ENCODE assay signal across 8 cellular contexts in genomic region chr6:112253842-112254816, GRCh38. TPM values are rescaled to one million over a fixed set of nuclear protein-coding genes. Genes with fewer than 3 reads are reported as not detected.
A peak's percentile ranks its signal among the peaks of the same experiment; 100 is the strongest.
DNase-seq lines count a peak whose midpoint lies in the region; ATAC-seq and TF ChIP-seq lines count a peak whose summit lies in the region.

TSS of gene LAMA4 (minus strand) at chr6:112254567. CDS start at chr6:112254150, 417 bp downstream.

- H3K36me3 Mint-ChIP-seq in activated CD4-positive, alpha-beta T cell treated with anti-CD3 and anti-CD28 coated beads, Interleukin-2, amount 10 ng/mL, durations not matched to agents 7 days and 5 days (ENCODE audit: low read depth), result no peaks in the 10 kb centered on the region
- peaks cover 21% of the 10 kb centered on the region for H3K36me3 Mint-ChIP-seq in brain

- H3K4me3 ChIP-seq in iPS DF 6.9 (ENCODE audit: low read length), result peak within 1 kb of the TSS; percentile 45; the same call in 1 of the 2 replicates
- H3K4me3 ChIP-seq in rectal smooth muscle tissue (ENCODE audit: low read length), result peak within 1 kb of the TSS; percentile 88

- ATAC-seq in HG02571 (IDR thresholded peaks at IDR 0.05; ENCODE audit: unreplicated experiment), result no peak

- no peak within 1 kb of the TSS for H3K27ac Mint-ChIP-seq in activated CD4-positive, alpha-beta T cell treated with anti-CD3 and anti-CD28 coated beads, Interleukin-2, amount 10 ng/mL, durations not matched to agents 7 days and 5 days
- peak within 1 kb of the TSS; percentile 47 to 97 (median 95) for H3K27ac Mint-ChIP-seq in brain

- peak within 1 kb of the TSS; percentile 87 for H3K9ac ChIP-seq in rectal smooth muscle tissue (ENCODE audit: low read length)

- peak; percentile 9 for DNase-seq in activated CD4-positive, alpha-beta T cell treated with anti-CD3 and anti-CD28 coated beads, Interleukin-2, amount 10 ng/mL, durations not matched to agents 7 days and 5 days
- no peak for DNase-seq in activated CD4-positive, alpha-beta T cell treated with anti-CD3 and anti-CD28 coated beads, Interleukin-2, amount 50 U/mL, for 4 hours
- DNase-seq in NCI-H526 (lab: John Stamatoyannopoulos, UW) (peak; percentile 42 to 77), iPS DF 6.9 (ENCODE audit: low read depth, low spot score) (no peak), putamen (ENCODE audit: low spot score) (no peak)

- peaks cover 51% of the 10 kb centered on the region for H3K27me3 Mint-ChIP-seq in activated CD4-positive, alpha-beta T cell treated with anti-CD3 and anti-CD28 coated beads, Interleukin-2, amount 10 ng/mL, durations not matched to agents 7 days and 5 days
- H3K27me3 Mint-ChIP-seq in brain, result peaks cover 19% of the 10 kb centered on the region

- H3K9me3 ChIP-seq in iPS DF 6.9 (ENCODE audit: control insufficient read depth, insufficient read depth, low read length), result no peaks in the 10 kb centered on the region

- POLR2A ChIA-PET in activated CD4-positive, alpha-beta T cell treated with anti-CD3 and anti-CD28 coated beads, Interleukin-2, amount 10 ng/mL, durations not matched to agents 7 days and 5 days (lab: Charles Lee), result no interaction called here

- H3K4me3 Mint-ChIP-seq in activated CD4-positive, alpha-beta T cell treated with anti-CD3 and anti-CD28 coated beads, Interleukin-2, amount 10 ng/mL, durations not matched to agents 7 days and 5 days, result peak within 1 kb of the TSS; percentile 49
- peak within 1 kb of the TSS; percentile 84 to 97 (median 89) for H3K4me3 Mint-ChIP-seq in brain

- H3K4me1 ChIP-seq in iPS DF 6.9 (ENCODE audit: control insufficient read depth, insufficient read depth, low read length) (0 out of 2 replicates have a peak, but pooled peaks cover 1% of the 10 kb centered on the region), rectal smooth muscle tissue (ENCODE audit: control insufficient read depth, insufficient read depth, low read length) (peaks cover 15% of the 10 kb centered on the region)

- H3K27ac ChIP-seq in iPS DF 6.9 (ENCODE audit: low read length), result no peak within 1 kb of the TSS
- peak within 1 kb of the TSS; percentile 89 for H3K27ac ChIP-seq in rectal smooth muscle tissue (ENCODE audit: low read depth, low read length)

- no peaks in the 10 kb centered on the region for H3K36me3 ChIP-seq in iPS DF 6.9 (ENCODE audit: control insufficient read depth, insufficient read depth, low read length)
- no peaks in the 10 kb centered on the region for H3K36me3 ChIP-seq in rectal smooth muscle tissue (ENCODE audit: control insufficient read depth, insufficient read depth, low read length)

- H3K27me3 ChIP-seq in iPS DF 6.9 (ENCODE audit: control insufficient read depth, insufficient read depth, low read length), result peaks cover 3% of the 10 kb centered on the region; the same call in 1 of the 2 replicates
- no peaks in the 10 kb centered on the region for H3K27me3 ChIP-seq in rectal smooth muscle tissue (ENCODE audit: control insufficient read depth, insufficient read depth, low read length)

- no peak for TF ChIP-seq CTCF in brain (conservative IDR thresholded peaks at IDR 0.05)

- H3K9me3 Mint-ChIP-seq in activated CD4-positive, alpha-beta T cell treated with anti-CD3 and anti-CD28 coated beads, Interleukin-2, amount 10 ng/mL, durations not matched to agents 7 days and 5 days, result no peaks in the 10 kb centered on the region
- peaks cover 0 to 5% (median 0%) of the 10 kb centered on the region in 5 experiments for H3K9me3 Mint-ChIP-seq in brain

- CTCF ChIA-PET in activated CD4-positive, alpha-beta T cell treated with anti-CD3 and anti-CD28 coated beads, Interleukin-2, amount 10 ng/mL, durations not matched to agents 7 days and 5 days (lab: Charles Lee), result interaction anchor here (0.9 to 1.5 kb wide), 3 partner anchors 8 to 16 kb away, joined by 3 read pairs; no protein-coding TSS in a partner anchor

- WGBS in iPS DF 6.9 (ENCODE audit: insufficient coverage, insufficient read length), result no CpG with 5 or more reads among the region's 52 CpGs

- H3K4me1 Mint-ChIP-seq in activated CD4-positive, alpha-beta T cell treated with anti-CD3 and anti-CD28 coated beads, Interleukin-2, amount 10 ng/mL, durations not matched to agents 7 days and 5 days, result peaks cover 14% of the 10 kb centered on the region
- peaks cover 53% of the 10 kb centered on the region for H3K4me1 Mint-ChIP-seq in brain

RNA-seq across cellular contexts. Expression of gene LAMA4, which starts in this region (rescaled TPM):
- not detected for total RNA-seq in activated CD4-positive, alpha-beta T cell treated with anti-CD3 and anti-CD28 coated beads, Interleukin-2, amount 10 ng/mL, durations not matched to agents 7 days and 5 days
- polyA plus RNA-seq in brain (ENCODE audit: insufficient read depth, low read depth, low replicate concordance), result 7.0 TPM

Comparison
In these comparisons a context has a peak if more than half of its experiments do, and no peak if none do; other contexts are left out.
1. Peak in DNase-seq in activated CD4-positive, alpha-beta T cell treated with anti-CD3 and anti-CD28 coated beads, Interleukin-2, amount 10 ng/mL, durations not matched to agents 7 days and 5 days; RNA of the gene not detected or under 1 TPM.
2. DNase-seq: peak in NCI-H526 (2 of 2); none in activated CD4-positive, alpha-beta T cell treated with anti-CD3 and anti-CD28 coated beads, Interleukin-2, amount 50 U/mL, for 4 hours (0 of 2), iPS DF 6.9 (single experiment) and putamen (single experiment).